In the genomic region with DNA sequence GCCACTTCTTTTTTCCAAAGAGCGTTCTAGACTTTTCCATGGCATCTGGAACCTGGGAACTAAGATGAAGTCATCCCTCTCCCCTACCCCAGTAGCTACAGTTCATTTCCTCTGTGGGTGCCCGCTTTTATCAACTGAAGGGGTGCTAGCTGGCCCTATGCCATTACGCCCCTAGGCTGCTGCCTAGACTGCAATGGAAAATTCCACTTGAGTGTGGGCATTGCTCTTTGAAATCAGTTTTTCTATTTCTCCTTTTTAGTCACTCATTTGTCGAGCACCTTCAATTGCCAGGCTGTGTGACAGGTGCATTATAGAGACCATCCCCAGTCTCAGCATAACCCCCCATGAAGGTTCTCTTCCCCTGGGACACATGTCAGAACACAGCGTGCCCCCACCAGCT, we compare ENCODE assay signal across 21 cellular contexts. TPM values are rescaled to one million over a fixed set of nuclear protein-coding genes. Genes with fewer than 3 reads are reported as not detected.
"Had no signal": no experiment of that assay in that cellular context is flagged by ENCODE, and none has a peak within 500 bp of the region (broad histone marks: within the 10 kb centered on the region; RNA-seq: fewer than 3 reads in every experiment).

No MANE protein-coding gene starts in this region.

- H3K4me3 ChIP-seq: sigmoid colon, smooth muscle cell, tibial artery, vagina had no signal

- H3K4me2 ChIP-seq: smooth muscle cell had no signal

- H3K9me3 ChIP-seq: vagina had no signal

- DNase-seq: activated CD4-positive, alpha-beta T cell treated with anti-CD3 and anti-CD28 coated beads, Interleukin-2, amount 50 U/mL, for 4 hours; activated CD8-positive, alpha-beta memory T cell treated with anti-CD3 and anti-CD28 coated beads for 24 hours; activated naive CD4-positive, alpha-beta T cell treated with anti-CD3 and anti-CD28 coated beads for 36 hours; activated T-cell treated with anti-CD3 and anti-CD28 coated beads, Interleukin-2, amount 50 U/mL, for 48 hours; cerebellar nuclear complex; erythroblast; foreskin keratinocyte; immature natural killer cell; kidney glomerular epithelial cell; nephron progenitor cell; sigmoid colon; stimulated activated CD4-positive, alpha-beta T cell treated with anti-CD3 and anti-CD28 coated beads, Interleukin-15, amount 100 ng/mL, for 24 hours; stimulated activated naive CD4-positive, alpha-beta T cell treated with Interleukin-2 at 50 U/mL for 16 hours; T1000 had no signal

- H3K4me1 ChIP-seq: foreskin keratinocyte, parathyroid adenoma, tibial artery, vagina had no signal

- H3K9ac ChIP-seq: parathyroid adenoma had no signal

- H3K79me2 ChIP-seq: parathyroid adenoma had no signal

- H3K36me3 ChIP-seq: sigmoid colon, tibial artery, vagina had no signal

- H3K27ac ChIP-seq: foreskin keratinocyte, parathyroid adenoma, sigmoid colon, tibial artery, vagina had no signal

- H3K27me3 ChIP-seq: foreskin keratinocyte, sigmoid colon, tibial artery, vagina had no signal

- H2AFZ ChIP-seq: parathyroid adenoma had no signal

- ATAC-seq: foreskin keratinocyte, WTC11 had no signal

RNA-seq across cellular contexts. Expression of a gene that starts 7.3 kb away (rescaled TPM):
- total RNA-seq: activated naive CD4-positive, alpha-beta T cell treated with anti-CD3 and anti-CD28 coated beads for 36 hours; foreskin keratinocyte; liver; mononuclear cell; sigmoid colon; smooth muscle cell; vagina; WTC11 had no signal
